In the genomic region with DNA sequence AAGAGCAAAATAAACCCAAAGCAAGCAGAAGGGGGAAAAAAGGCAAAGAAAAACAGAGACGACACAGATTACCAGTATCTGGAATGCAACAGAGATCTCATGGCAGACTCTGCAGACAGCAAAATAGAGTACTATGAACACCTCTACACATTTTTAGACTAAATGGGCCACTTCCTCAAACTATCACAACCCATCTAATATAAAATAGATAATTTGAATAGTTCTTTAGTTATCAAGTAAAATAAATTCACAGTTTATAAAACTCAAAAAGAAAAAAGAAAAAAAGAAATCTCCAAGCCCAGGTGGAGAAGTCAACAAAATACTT, we compare ENCODE assay signal across 13 cellular contexts. TPM values are rescaled to one million over a fixed set of nuclear protein-coding genes. Genes with fewer than 3 reads are reported as not detected.
DNase-seq lines count a peak whose midpoint lies in the region; ATAC-seq and TF ChIP-seq lines count a peak whose summit lies in the region.
"Had no signal": no experiment of that assay in that cellular context is flagged by ENCODE, and none has a peak within 500 bp of the region (broad histone marks: within the 10 kb centered on the region; RNA-seq: fewer than 3 reads in every experiment).

No MANE protein-coding gene starts in this region.

- H3K4me1 Mint-ChIP-seq in activated naive CD4-positive, alpha-beta T cell treated with anti-CD3 and anti-CD28 coated beads, Interleukin-2, amount 50 U/mL, for 24 hours, result peaks cover 48% of the 10 kb centered on the region
- H3K4me1 Mint-ChIP-seq: central memory CD8-positive, alpha-beta T cell had no signal

- peak overlapping the region; percentile 54 for H3K4me3 Mint-ChIP-seq in activated naive CD4-positive, alpha-beta T cell treated with anti-CD3 and anti-CD28 coated beads, Interleukin-2, amount 50 U/mL, for 24 hours
- H3K4me3 Mint-ChIP-seq: activated naive CD8-positive, alpha-beta T cell; central memory CD8-positive, alpha-beta T cell; mesothelial cell of epicardium had no signal

- H3K36me3 Mint-ChIP-seq in activated naive CD4-positive, alpha-beta T cell treated with anti-CD3 and anti-CD28 coated beads, Interleukin-2, amount 50 U/mL, for 24 hours, result peaks cover 1% of the 10 kb centered on the region

- CTCF ChIA-PET in Panc1 (lab: Charles Lee), result interaction anchor here (0.7 kb wide), 1 partner anchor 454 kb away, joined by 3 read pairs; no protein-coding TSS in a partner anchor

- H3K27me3 ChIP-seq in Panc1 (ENCODE audit: control insufficient read depth, insufficient read depth, low read length), result no peaks in the 10 kb centered on the region
- no peaks in the 10 kb centered on the region for H3K27me3 ChIP-seq in subcutaneous abdominal adipose tissue (ENCODE audit: control insufficient read depth in 5 of 5, insufficient read depth in 4 of 5, low read length in 5 of 5)

- DNase-seq in activated naive CD4-positive, alpha-beta T cell (lab: John Stamatoyannopoulos, UW), result no peak
- DNase-seq in Panc1 (ENCODE audit: low read depth, low spot score) (no peak), T1000 (lab: John Stamatoyannopoulos, UW) (no peak), dermis blood vessel endothelial cell (no peak)
- no peak for DNase-seq in stimulated activated CD4-positive, alpha-beta T cell treated with anti-CD3 and anti-CD28 coated beads, Interleukin-4, amount 100 ng/mL, for 1 hour
- DNase-seq: islet precursor cell, NCI-H2171 treated with DMSO at 0.1 percent for 48 hours had no signal

- no TSS peak for BruUV-seq in Panc1 (replicated peaks; lab: Mats Ljungman, UMichigan)

- intact Hi-C loops in Panc1 (cut with micrococcal nuclease; ENCODE audit: unreplicated experiment), result no loop called here

- H3K9me3 Mint-ChIP-seq in activated naive CD4-positive, alpha-beta T cell treated with anti-CD3 and anti-CD28 coated beads, Interleukin-2, amount 50 U/mL, for 24 hours, result peaks cover 5% of the 10 kb centered on the region

- no peak overlapping the region for H3K9ac ChIP-seq in subcutaneous abdominal adipose tissue (ENCODE audit: low read length in 5 of 5)

- POLR2A ChIA-PET in Panc1 (lab: Charles Lee), result interaction anchor here (0.7 kb wide), 1 partner anchor 9 kb away, joined by 3 read pairs; no protein-coding TSS in a partner anchor

- H3K27ac ChIP-seq in Panc1 (ENCODE audit: low read length) (no peak overlapping the region; the same call in 1 of the 2 replicates), subcutaneous abdominal adipose tissue (ENCODE audit: low read depth, low read length) (peak overlapping the region; percentile 29)

- H3K27me3 Mint-ChIP-seq in activated naive CD4-positive, alpha-beta T cell treated with anti-CD3 and anti-CD28 coated beads, Interleukin-2, amount 50 U/mL, for 24 hours, result peaks cover under 1% of the 10 kb centered on the region
- H3K27me3 Mint-ChIP-seq: activated naive CD8-positive, alpha-beta T cell; central memory CD8-positive, alpha-beta T cell had no signal

- in situ Hi-C loops in Panc1 (cut with HindIII; ENCODE audit: low pct_unique_long_range_greater_than_20kb, low sequenced_read_pairs), result no loop called here

- H3K27ac Mint-ChIP-seq in activated naive CD4-positive, alpha-beta T cell treated with anti-CD3 and anti-CD28 coated beads, Interleukin-2, amount 50 U/mL, for 24 hours, result peak overlapping the region; percentile 70
- H3K27ac Mint-ChIP-seq: activated naive CD8-positive, alpha-beta T cell; mesothelial cell of epicardium had no signal

- H3K36me3 ChIP-seq in Panc1 (ENCODE audit: control insufficient read depth, insufficient read depth, low read length) (no peaks in the 10 kb centered on the region), subcutaneous abdominal adipose tissue (ENCODE audit: control insufficient read depth in 5 of 5, insufficient read depth in 5 of 5, low read length in 5 of 5) (no peaks in the 10 kb centered on the region)

- no peaks in the 10 kb centered on the region for H3K9me3 ChIP-seq in Panc1 (ENCODE audit: control insufficient read depth, insufficient read depth, low read depth, low read length)
- H3K9me3 ChIP-seq in subcutaneous abdominal adipose tissue (ENCODE audit: control insufficient read depth in 5 of 5, low read length in 5 of 5), result no peaks in the 10 kb centered on the region

- ATAC-seq in HG02623 (IDR thresholded peaks at IDR 0.05; ENCODE audit: unreplicated experiment) (peak; percentile 27), Panc1 (no peak)

- H3K4me1 ChIP-seq in Panc1 (ENCODE audit: control insufficient read depth, insufficient read depth, low read length) (no peaks in the 10 kb centered on the region), subcutaneous abdominal adipose tissue (ENCODE audit: control insufficient read depth in 5 of 5, insufficient read depth in 5 of 5, low read length in 5 of 5) (peaks cover 0 to 37% (median 13%) of the 10 kb centered on the region in 5 donors)

- no peak for TF ChIP-seq CTCF in Panc1 (IDR thresholded peaks at IDR 0.05)

- peak overlapping the region; percentile 2 to 27; a peak in 2 of 4 replicates for H3K4me3 ChIP-seq in Panc1 (ENCODE audit: low read depth in 2 of 2, low read length in 2 of 2)
- no peak overlapping the region for H3K4me3 ChIP-seq in subcutaneous abdominal adipose tissue (ENCODE audit: low read depth in 1 of 5, low read length in 5 of 5)

RNA-seq across cellular contexts. Expression of gene SESTD1, which starts 16.6 kb away (rescaled TPM):
- 31.3 TPM for total RNA-seq in Panc1 (2021; ENCODE audit: unreplicated experiment)
- 14.9 TPM for polyA plus RNA-seq in Panc1 (2012; ENCODE audit: insufficient read length)
- 42.2 and 90.0 TPM in 2 replicates for total RNA-seq in dermis blood vessel endothelial cell

Comparison
In these comparisons a context has a peak if more than half of its experiments do, and no peak if none do; other contexts are left out.
1. H3K4me3 ChIP-seq: peak in Panc1 (2 of 2); none in subcutaneous abdominal adipose tissue (0 of 5).